ENCODE assay signal across 18 cellular contexts in genomic region chr18:6362559-6363129, GRCh38. TPM values are rescaled to one million over a fixed set of nuclear protein-coding genes. Genes with fewer than 3 reads are reported as not detected.
DNase-seq lines count a peak whose midpoint lies in the region; ATAC-seq, FAIRE-seq and TF ChIP-seq lines count a peak whose summit lies in the region.
"Had no signal": no experiment of that assay in that cellular context is flagged by ENCODE, and none has a peak within 500 bp of the region (broad histone marks: within the 10 kb centered on the region; RNA-seq: fewer than 3 reads in every experiment).

No MANE protein-coding gene starts in this region.

- H3K4me3 Mint-ChIP-seq in activated naive CD8-positive, alpha-beta T cell treated with anti-CD3 and anti-CD28 coated beads for 36 hours, result no peak overlapping the region
- H3K4me3 Mint-ChIP-seq: CD8-positive, alpha-beta T cell had no signal

- no peak for TF ChIP-seq RAD21 in K562 (CRISPR knock-in tag; conservative IDR thresholded peaks at IDR 0.05 in 1 of 2, IDR thresholded peaks at IDR 0.05 in 1 of 2)

- no peaks in the 10 kb centered on the region for H3K79me2 ChIP-seq in K562 (ENCODE audit: control insufficient read depth, insufficient read depth, low read length)

- POLR2A ChIA-PET in K562 (lab: Yijun Ruan, JAX), result no interaction called here

- FAIRE-seq in GM19239 (lab: Jason Lieb, UNC) (peak; percentile 49), K562 (lab: Jason Lieb, UNC) (no peak)
- FAIRE-seq: HTR-8/SVneo had no signal

- H3K4me1 Mint-ChIP-seq in activated naive CD8-positive, alpha-beta T cell treated with anti-CD3 and anti-CD28 coated beads for 36 hours, result no peaks in the 10 kb centered on the region

- DNase-seq in ACHN, result peak; percentile 73
- no peak for DNase-seq in GM19239 (ENCODE audit: insufficient read length, low spot score)
- peak in 2 of 4 experiments; percentile 27 to 28 for DNase-seq in K562 (ENCODE audit: extremely low read depth in 1 of 4, low spot score in 3 of 4)
- no peak for DNase-seq in mucosa of descending colon
- DNase-seq in CD1c-positive myeloid dendritic cell (ENCODE audit: extremely low spot score), result no peak
- no peak for DNase-seq in activated naive CD8-positive, alpha-beta T cell treated with anti-CD3 and anti-CD28 coated beads for 36 hours
- no peak for DNase-seq in posterior cingulate gyrus
- DNase-seq: BE2C; CD8-positive, alpha-beta T cell; NCI-H1092; NCI-H2107; NCI-H345; NCI-H774; Peyer's patch; SIG-M5 had no signal

- in situ Hi-C loops in ACHN (cut with HindIII; ENCODE audit: low pct_ligation_motif_present, low pct_unique_long_range_greater_than_20kb, low sequenced_read_pairs), result no loop called here
- in situ Hi-C loops in K562 (cut with MboI), result no loop called here

- TF ChIP-seq POLR2A in K562 (conservative IDR thresholded peaks at IDR 0.05), result no peak

- H3K36me3 Mint-ChIP-seq in activated naive CD8-positive, alpha-beta T cell treated with anti-CD3 and anti-CD28 coated beads for 36 hours, result no peaks in the 10 kb centered on the region
- H3K36me3 Mint-ChIP-seq: CD8-positive, alpha-beta T cell had no signal

- CTCF ChIA-PET in K562 (lab: Yijun Ruan, JAX; ENCODE audit: low intra/inter-chr PET ratio), result no interaction called here

- intact Hi-C loops in K562 (cut with micrococcal nuclease), result no loop called here
- intact Hi-C loops in mucosa of descending colon (cut with DNase I, micrococcal nuclease), result no loop called here
- intact Hi-C loops in posterior cingulate gyrus (cut with DNase I), result no loop called here

- no peaks in the 10 kb centered on the region for H3K9me1 ChIP-seq in K562 (ENCODE audit: control insufficient read depth, insufficient read depth, low read length)

- H3K4me3 ChIP-seq in K562 (no peak overlapping the region), mucosa of descending colon (no peak overlapping the region)
- H3K4me3 ChIP-seq: HAP-1, Peyer's patch had no signal

- no peak overlapping the region for H3K4me2 ChIP-seq in K562 (ENCODE audit: insufficient read depth, low read length)

- H3K9ac ChIP-seq in K562 (ENCODE audit: insufficient read depth in 1 of 2, low read depth in 2 of 2, low read length in 2 of 2), result no peak overlapping the region

- no peak overlapping the region for H3K27ac Mint-ChIP-seq in activated naive CD8-positive, alpha-beta T cell treated with anti-CD3 and anti-CD28 coated beads for 36 hours
- H3K27ac Mint-ChIP-seq: CD8-positive, alpha-beta T cell had no signal

- no peaks in the 10 kb centered on the region; a peak in 1 of 5 replicates for H3K27me3 ChIP-seq in K562 (ENCODE audit: control insufficient read depth in 2 of 2, insufficient read depth in 2 of 2, low read length in 2 of 2)
- H3K27me3 ChIP-seq: BE2C, Peyer's patch had no signal

- TF ChIP-seq CTCF in K562 (IDR thresholded peaks at IDR 0.05 in 2 of 3, conservative IDR thresholded peaks at IDR 0.05 in 1 of 3; ENCODE audit: insufficient read depth in 2 of 3, low read depth in 1 of 3, low read length in 3 of 3) (no peak), mucosa of descending colon (IDR thresholded peaks at IDR 0.05) (no peak)

- no TSS peak for BruUV-seq in K562 (replicated peaks; lab: Mats Ljungman, UMichigan)

- H3K36me3 ChIP-seq in K562 (ENCODE audit: control insufficient read depth, insufficient read depth, low read length), result no peaks in the 10 kb centered on the region
- H3K36me3 ChIP-seq in mucosa of descending colon (ENCODE audit: low read depth), result no peaks in the 10 kb centered on the region
- H3K36me3 ChIP-seq: BE2C, HAP-1, Peyer's patch had no signal

- H3K9me3 ChIP-seq in K562 (replicated peaks; ENCODE audit: control insufficient read depth, insufficient read depth, low read depth, low read length) (no peaks in the 10 kb centered on the region), mucosa of descending colon (no peaks in the 10 kb centered on the region)
- H3K9me3 ChIP-seq: BE2C, HAP-1, Peyer's patch had no signal

- H3K27ac ChIP-seq in K562 (ENCODE audit: extremely low read depth, low read depth, low read length), result no peak overlapping the region
- H3K27ac ChIP-seq: Peyer's patch had no signal

- H3K27me3 Mint-ChIP-seq in activated naive CD8-positive, alpha-beta T cell treated with anti-CD3 and anti-CD28 coated beads for 36 hours, result no peaks in the 10 kb centered on the region

- no peak overlapping the region for H2AFZ ChIP-seq in K562 (ENCODE audit: low read depth, low read length)

- WGBS in K562 (ENCODE audit: insufficient coverage, low coverage, missing lambda C conversion rate), result 11% methylated on average over 9 of the region's 9 CpGs

- ATAC-seq in K562 (no peak), mucosa of descending colon (peak; percentile 23), HG03439 (IDR thresholded peaks at IDR 0.05; ENCODE audit: unreplicated experiment) (no peak)
- ATAC-seq: CD8-positive, alpha-beta T cell had no signal

- H3K9me3 Mint-ChIP-seq in activated naive CD8-positive, alpha-beta T cell treated with anti-CD3 and anti-CD28 coated beads for 36 hours, result peaks cover 1% of the 10 kb centered on the region
- H3K9me3 Mint-ChIP-seq: CD8-positive, alpha-beta T cell had no signal

- H3K4me1 ChIP-seq in K562 (replicated peaks in 1 of 2; ENCODE audit: control insufficient read depth in 2 of 2, insufficient read depth in 2 of 2, low read length in 2 of 2) (no peaks in the 10 kb centered on the region), mucosa of descending colon (ENCODE audit: low read depth) (no peaks in the 10 kb centered on the region)
- H3K4me1 ChIP-seq: BE2C, HAP-1, Peyer's patch had no signal

- no peak for TF ChIP-seq EP300 in K562 (IDR thresholded peaks at IDR 0.05; ENCODE audit: low read length)

- H4K20me1 ChIP-seq in K562 (replicated peaks; ENCODE audit: control insufficient read depth, insufficient read depth, low read length), result no peaks in the 10 kb centered on the region

TF ChIP-seq in K562, 482 proteins besides CTCF, POLR2A, EP300 and RAD21 (continues in another document):
- no peak for TF ChIP-seq AFF4 (CRISPR knock-in tag; IDR thresholded peaks at IDR 0.05)
- TF ChIP-seq IFI16 (CRISPR knock-in tag; IDR thresholded peaks at IDR 0.05), result no peak
- TF ChIP-seq, protein P1, sequence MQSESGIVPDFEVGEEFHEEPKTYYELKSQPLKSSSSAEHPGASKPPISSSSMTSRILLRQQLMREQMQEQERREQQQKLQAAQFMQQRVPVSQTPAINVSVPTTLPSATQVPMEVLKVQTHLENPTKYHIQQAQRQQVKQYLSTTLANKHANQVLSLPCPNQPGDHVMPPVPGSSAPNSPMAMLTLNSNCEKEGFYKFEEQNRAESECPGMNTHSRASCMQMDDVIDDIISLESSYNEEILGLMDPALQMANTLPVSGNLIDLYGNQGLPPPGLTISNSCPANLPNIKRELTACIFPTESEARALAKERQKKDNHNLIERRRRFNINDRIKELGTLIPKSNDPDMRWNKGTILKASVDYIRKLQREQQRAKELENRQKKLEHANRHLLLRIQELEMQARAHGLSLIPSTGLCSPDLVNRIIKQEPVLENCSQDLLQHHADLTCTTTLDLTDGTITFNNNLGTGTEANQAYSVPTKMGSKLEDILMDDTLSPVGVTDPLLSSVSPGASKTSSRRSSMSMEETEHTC (IDR thresholded peaks at IDR 0.05), result no peak
- no peak for TF ChIP-seq ZC3H4 (CRISPR knock-in tag; IDR thresholded peaks at IDR 0.05; ENCODE audit: borderline replicate concordance)
- peak; percentile 62 to 67 for TF ChIP-seq NRF1 (conservative IDR thresholded peaks at IDR 0.05 in 1 of 2, IDR thresholded peaks at IDR 0.05 in 1 of 2)

RNA-seq across cellular contexts. Expression of gene L3MBTL4, which starts 52.1 kb away (rescaled TPM):
- total RNA-seq in K562 (2011; cell fraction: chromatin; rRNA removed; ENCODE audit: low replicate concordance), result not detected in 2 replicates
- not detected in 2 replicates for total RNA-seq in K562 (2011; cell fraction: nucleolus; rRNA removed)
- total RNA-seq in K562 (2011; cell fraction: nucleoplasm; rRNA removed), result not detected in 2 replicates
- total RNA-seq in K562 (2014; rRNA removed) (not detected in 2 replicates), K562 (2014; rRNA removed; fragmentation: Illumina TruSeq; extraction: Trizol) (not detected in 2 replicates), K562 (2015; rRNA removed; fragmentation: Illumina TruSeq; extraction: Trizol) (not detected in 2 replicates), K562 (2021) (not detected in 2 replicates), mucosa of descending colon (10 to 100 TPM in 1 of 3 donors, 1 to 10 TPM in 2; 4.9 to 13.9 (median 5.4) TPM)
- polyA plus RNA-seq in K562 (2011; rRNA removed) (not detected in 2 replicates), K562 (2014; fragmentation: Illumina TruSeq; extraction: Trizol) (not detected in 2 replicates), K562 (2014; fragmentation: Nextera tagmentation; extraction: Ambion mirVana) (not detected), K562 (2014; rRNA removed) (not detected in 2 replicates)
- not detected in 2 replicates for polyA plus RNA-seq in K562 (2011; cell fraction: cytosol; rRNA removed)
- not detected in 2 replicates for polyA plus RNA-seq in K562 (2011; cell fraction: nucleus; rRNA removed)
- polyA plus RNA-seq in K562 (2012), result 0.01 TPM in 1 of 2 replicates, not detected in the other
- polyA minus RNA-seq in K562 (2011; rRNA and poly(A)+ RNA removed), result not detected in 2 replicates
- not detected in 2 replicates for polyA minus RNA-seq in K562 (2011; cell fraction: cytosol; rRNA and poly(A)+ RNA removed)
- not detected in 2 replicates for polyA minus RNA-seq in K562 (2011; cell fraction: nucleus; rRNA and poly(A)+ RNA removed)
- under 1 TPM; 0.37 to 0.38 TPM for total RNA-seq in activated naive CD8-positive, alpha-beta T cell treated with anti-CD3 and anti-CD28 coated beads for 36 hours

Comparison
In these comparisons a context has a peak if more than half of its experiments do, and no peak if none do; other contexts are left out.
1. RNA of gene L3MBTL4, which starts 52.1 kb away (total RNA-seq): 4.9 to 13.9 TPM in mucosa of descending colon; 0.37 to 0.38 TPM in activated naive CD8-positive, alpha-beta T cell treated with anti-CD3 and anti-CD28 coated beads for 36 hours and not detected in K562; every median in the first group is over 4 times any median in the second.